14 cellular contexts compared by ENCODE assay signal in the genomic region with DNA sequence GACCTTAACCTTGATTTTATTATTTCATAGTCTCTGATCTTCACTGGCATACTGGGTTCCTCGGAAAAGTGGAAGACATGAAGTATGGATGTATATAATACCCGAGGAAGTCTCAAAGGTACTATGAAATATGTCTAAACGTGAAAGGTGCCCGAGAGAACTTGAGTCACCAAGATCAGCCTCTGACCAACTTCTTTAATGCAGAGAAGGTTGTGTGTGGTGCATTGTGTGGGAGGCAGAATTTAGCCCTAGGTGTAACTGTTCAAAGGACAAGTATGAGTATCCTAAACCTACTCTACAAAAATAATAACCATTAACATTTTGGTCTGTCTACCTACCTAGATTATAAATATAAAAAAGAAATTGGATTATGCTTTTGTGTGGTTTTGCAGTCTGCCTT. TPM values are rescaled to one million over a fixed set of nuclear protein-coding genes. Genes with fewer than 3 reads are reported as not detected.
DNase-seq lines count a peak whose midpoint lies in the region; ATAC-seq and TF ChIP-seq lines count a peak whose summit lies in the region.
"Had no signal": no experiment of that assay in that cellular context is flagged by ENCODE, and none has a peak within 500 bp of the region (broad histone marks: within the 10 kb centered on the region; RNA-seq: fewer than 3 reads in every experiment).

No MANE protein-coding gene starts in this region.

- peak overlapping the region in 5 of 11 experiments; percentile 23 to 63 (median 55); a peak in 9 of 22 replicates for H3K27ac ChIP-seq in BLaER1 treated with 17β-estradiol and CSF1 and Interleukin-3, amounts not matched to agents 10 nM and 100 nM
- H3K27ac ChIP-seq in RWPE2 (ENCODE audit: poor library complexity, severe bottlenecking) (peak overlapping the region; percentile 14), epithelial cell of prostate (peak overlapping the region; percentile 26), caudate nucleus (ENCODE audit: low read depth, low read length) (no peak overlapping the region)
- H3K27ac ChIP-seq: GM23248 had no signal

- H3K4me1 ChIP-seq in BLaER1 treated with 17β-estradiol and CSF1 and Interleukin-3, amounts not matched to agents 10 nM and 100 nM = peaks cover 0 to 52% (median 20%) of the 10 kb centered on the region in 10 experiments; a peak in 13 of 20 replicates
- H3K4me1 ChIP-seq in RWPE2 (ENCODE audit: insufficient read depth, poor library complexity, severe bottlenecking) = peaks cover 32% of the 10 kb centered on the region

- H3K9ac ChIP-seq in BLaER1 treated with 17β-estradiol and CSF1 and Interleukin-3, amounts not matched to agents 10 nM and 100 nM = no peak overlapping the region
- H3K9ac ChIP-seq: GM23248 had no signal

- H3K4me3 ChIP-seq in BLaER1 treated with 17β-estradiol and CSF1 and Interleukin-3, amounts not matched to agents 10 nM and 100 nM = no peak overlapping the region
- H3K4me3 ChIP-seq in RWPE2 (ENCODE audit: severe bottlenecking) = no peak overlapping the region
- H3K4me3 ChIP-seq: GM23248 had no signal

- ATAC-seq in RWPE2 (ENCODE audit: low read depth) = no peak

- H3K27me3 ChIP-seq in BLaER1 treated with 17β-estradiol and CSF1 and Interleukin-3, amounts not matched to agents 10 nM and 100 nM = no peaks in the 10 kb centered on the region
- H3K27me3 ChIP-seq in RWPE2 (ENCODE audit: insufficient read depth, poor library complexity, severe bottlenecking) = no peaks in the 10 kb centered on the region

- DNase-seq in RWPE2 (ENCODE audit: low spot score) (no peak), epithelial cell of prostate (ENCODE audit: low read depth, low spot score) (no peak), renal cortical epithelial cell (ENCODE audit: low read depth) (peak; percentile 3), NCI-H226 (no peak), caudate nucleus (lab: John Stamatoyannopoulos, UW) (no peak)
- DNase-seq: C1 segment of cervical spinal cord; CD4-positive, CD25-positive, alpha-beta regulatory T cell; CD8-positive, alpha-beta memory T cell; COR-L47; GM23248; HCEC 1CT had no signal

- H3K36me3 ChIP-seq in BLaER1 treated with 17β-estradiol and CSF1 and Interleukin-3, amounts not matched to agents 10 nM and 100 nM = no peaks in the 10 kb centered on the region
- H3K36me3 ChIP-seq in RWPE2 (ENCODE audit: low read depth) = no peaks in the 10 kb centered on the region

- no peak for TF ChIP-seq CTCF in RWPE2 (IDR thresholded peaks at IDR 0.05; ENCODE audit: poor library complexity, severe bottlenecking)

- no peaks in the 10 kb centered on the region for H3K9me3 ChIP-seq in BLaER1 treated with 17β-estradiol and CSF1 and Interleukin-3, amounts not matched to agents 10 nM and 100 nM (replicated peaks in 1 of 11)
- no peaks in the 10 kb centered on the region for H3K9me3 ChIP-seq in RWPE2 (ENCODE audit: severe bottlenecking)

- H3K4me2 ChIP-seq in BLaER1 treated with 17β-estradiol and CSF1 and Interleukin-3, amounts not matched to agents 10 nM and 100 nM = peak overlapping the region in 7 of 11 experiments; percentile 32 to 78 (median 60); a peak in 13 of 22 replicates

- no peaks in the 10 kb centered on the region for H4K20me1 ChIP-seq in BLaER1 treated with 17β-estradiol and CSF1 and Interleukin-3, amounts not matched to agents 10 nM and 100 nM

RNA-seq across cellular contexts. Expression of a gene that starts 36.1 kb away (rescaled TPM):
- 2.3 and 2.5 TPM in 2 replicates for total RNA-seq in renal cortical epithelial cell
- total RNA-seq: B cell; CD4-positive, CD25-positive, alpha-beta regulatory T cell; HT-29 had no signal
